8 cellular contexts compared by ENCODE assay signal in the genomic region with DNA sequence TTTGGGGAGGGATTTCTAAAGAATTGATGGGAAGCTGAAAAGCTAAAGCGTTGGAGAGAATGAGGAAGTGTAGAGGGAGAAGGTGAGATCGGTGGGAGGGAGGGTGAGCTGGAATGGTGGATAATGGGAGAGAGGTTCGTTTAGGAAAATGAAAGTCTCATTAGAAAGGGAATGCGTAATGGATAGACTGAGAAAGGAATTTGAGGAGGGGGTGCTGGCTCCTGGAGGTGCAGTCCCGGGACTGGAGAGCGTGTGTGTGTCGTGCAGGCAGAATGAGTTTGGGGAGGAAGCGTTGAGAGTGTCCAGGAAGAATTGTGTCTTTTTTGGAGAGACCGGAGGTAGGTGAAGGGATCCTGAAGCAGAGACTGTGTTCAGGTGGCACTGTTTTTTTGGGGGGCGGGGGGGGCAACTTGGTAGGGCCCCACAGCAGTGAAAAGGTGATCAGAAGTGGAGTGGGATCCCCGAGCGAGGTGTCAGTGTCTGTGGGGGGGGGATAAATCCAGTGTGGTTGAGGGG. TPM values are rescaled to one million over a fixed set of nuclear protein-coding genes. Genes with fewer than 3 reads are reported as not detected.
DNase-seq lines count a peak whose midpoint lies in the region; ATAC-seq and TF ChIP-seq lines count a peak whose summit lies in the region.

No MANE protein-coding gene starts in this region.

- peaks cover 6% of the 10 kb centered on the region for H3K36me3 Mint-ChIP-seq in activated naive CD4-positive, alpha-beta T cell treated with anti-CD3 and anti-CD28 coated beads, Interleukin-2, amount 50 U/mL, for 24 hours

- no peaks in the 10 kb centered on the region for H3K36me3 ChIP-seq in lower lobe of right lung
- no peaks in the 10 kb centered on the region for H3K36me3 ChIP-seq in urinary bladder (ENCODE audit: insufficient read depth)

- H3K27ac ChIP-seq in lower lobe of right lung (peak overlapping the region; percentile 88), urinary bladder (ENCODE audit: low read depth) (peak overlapping the region; percentile 94)

- H3K4me3 ChIP-seq in lower lobe of right lung (peak overlapping the region; percentile 83), urinary bladder (ENCODE audit: low read depth, low read length) (peak overlapping the region; percentile 91)

- intact Hi-C loops in lower lobe of right lung (cut with DNase I), result no loop called here

- WGBS in urinary bladder, result 1% methylated on average over 12 of the region's 12 CpGs

- peak overlapping the region; percentile 99 for H3K4me3 Mint-ChIP-seq in activated naive CD4-positive, alpha-beta T cell treated with anti-CD3 and anti-CD28 coated beads, Interleukin-2, amount 50 U/mL, for 24 hours

- DNase-seq in activated naive CD4-positive, alpha-beta T cell (lab: John Stamatoyannopoulos, UW), result no peak
- DNase-seq in astrocyte of the hippocampus (ENCODE audit: low read depth, low spot score), result peak; percentile 44
- no peak for DNase-seq in lower lobe of right lung
- no peak for DNase-seq in NCI-H748 treated with DMSO at 0.1 percent for 48 hours (lab: John Stamatoyannopoulos, UW)
- no peak for DNase-seq in GM10248 (ENCODE audit: extremely low spot score)
- no peak for DNase-seq in SW480 (ENCODE audit: low spot score)

- POLR2A ChIA-PET in GM10248 (lab: Yijun Ruan, JAX), result no interaction called here

- TF ChIP-seq CTCF in lower lobe of right lung (IDR thresholded peaks at IDR 0.05) (no peak), GM10248 (IDR thresholded peaks at IDR 0.05; ENCODE audit: control extremely low read depth, extremely low read depth, low read depth, missing control alignments) (no peak)

- no peaks in the 10 kb centered on the region for H3K9me3 Mint-ChIP-seq in activated naive CD4-positive, alpha-beta T cell treated with anti-CD3 and anti-CD28 coated beads, Interleukin-2, amount 50 U/mL, for 24 hours

- CTCF ChIA-PET in GM10248 (lab: Yijun Ruan, JAX), result interaction anchor here (1.1 to 8.0 kb wide), 2 partner anchors 14 to 281 kb away, joined by 5 to 86 read pairs; a partner anchor contains a TSS

- H3K4me1 Mint-ChIP-seq in activated naive CD4-positive, alpha-beta T cell treated with anti-CD3 and anti-CD28 coated beads, Interleukin-2, amount 50 U/mL, for 24 hours, result peaks cover 35% of the 10 kb centered on the region

- peaks cover 16% of the 10 kb centered on the region for H3K27me3 Mint-ChIP-seq in activated naive CD4-positive, alpha-beta T cell treated with anti-CD3 and anti-CD28 coated beads, Interleukin-2, amount 50 U/mL, for 24 hours

- H3K27ac Mint-ChIP-seq in activated naive CD4-positive, alpha-beta T cell treated with anti-CD3 and anti-CD28 coated beads, Interleukin-2, amount 50 U/mL, for 24 hours, result peak overlapping the region; percentile 36

- H3K4me1 ChIP-seq in lower lobe of right lung (peaks cover 52% of the 10 kb centered on the region), urinary bladder (ENCODE audit: insufficient read depth) (no peaks in the 10 kb centered on the region)

- no peaks in the 10 kb centered on the region for H3K9me3 ChIP-seq in lower lobe of right lung

- ATAC-seq in lower lobe of right lung, result no peak

- no peaks in the 10 kb centered on the region for H3K27me3 ChIP-seq in lower lobe of right lung (ENCODE audit: low read depth)

RNA-seq across cellular contexts. Expression of a gene that starts 1.4 kb away (rescaled TPM):
- total RNA-seq in lower lobe of right lung (454 TPM), urinary bladder (140 TPM)
- polyA plus RNA-seq in urinary bladder, result 304 TPM

RNA-seq across cellular contexts. Expression of a gene that starts 29.9 kb away (rescaled TPM):
- total RNA-seq in lower lobe of right lung, result 229 TPM
- 92.4 TPM for total RNA-seq in urinary bladder
- 373 TPM for polyA plus RNA-seq in urinary bladder

RNA-seq across cellular contexts. Expression of a gene that starts 31.1 kb away (rescaled TPM):
- total RNA-seq in lower lobe of right lung (11.4 TPM), urinary bladder (2.2 TPM)
- polyA plus RNA-seq in urinary bladder, result 1.9 TPM
